ENCODE assay signal across 1 cellular context in the genomic region with DNA sequence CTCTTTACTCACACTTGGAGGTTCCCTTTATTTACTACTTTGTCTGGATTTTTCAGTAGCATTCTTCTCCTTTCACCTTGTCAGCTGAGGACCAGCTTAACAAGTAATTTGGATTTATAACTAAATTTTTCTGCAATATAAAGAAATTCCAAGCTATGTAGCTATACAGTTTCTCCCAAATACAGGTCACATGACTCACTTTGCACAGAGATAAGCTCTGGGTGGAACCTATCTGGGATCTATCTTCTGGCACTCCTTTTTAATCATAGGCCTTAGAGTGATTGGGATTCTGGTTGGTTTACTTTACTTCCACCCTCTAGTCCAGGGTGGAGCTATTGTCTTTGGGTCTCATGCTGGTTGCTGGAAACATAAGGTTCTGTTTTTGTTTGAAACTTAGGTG.
TF ChIP-seq lines count a peak whose summit lies in the region.

No MANE protein-coding gene starts in this region.

TF ChIP-seq in SK-N-SH, 30 proteins besides CTCF, POLR2A, EP300 and RAD21 (continued from another document):
- TF ChIP-seq, protein P1, sequence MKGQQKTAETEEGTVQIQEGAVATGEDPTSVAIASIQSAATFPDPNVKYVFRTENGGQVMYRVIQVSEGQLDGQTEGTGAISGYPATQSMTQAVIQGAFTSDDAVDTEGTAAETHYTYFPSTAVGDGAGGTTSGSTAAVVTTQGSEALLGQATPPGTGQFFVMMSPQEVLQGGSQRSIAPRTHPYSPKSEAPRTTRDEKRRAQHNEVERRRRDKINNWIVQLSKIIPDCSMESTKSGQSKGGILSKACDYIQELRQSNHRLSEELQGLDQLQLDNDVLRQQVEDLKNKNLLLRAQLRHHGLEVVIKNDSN (IDR thresholded peaks at IDR 0.05; ENCODE audit: borderline replicate concordance, low read depth), result no peak
- TF ChIP-seq TCF12 (IDR thresholded peaks at IDR 0.05), result no peak
